In the genomic region with DNA sequence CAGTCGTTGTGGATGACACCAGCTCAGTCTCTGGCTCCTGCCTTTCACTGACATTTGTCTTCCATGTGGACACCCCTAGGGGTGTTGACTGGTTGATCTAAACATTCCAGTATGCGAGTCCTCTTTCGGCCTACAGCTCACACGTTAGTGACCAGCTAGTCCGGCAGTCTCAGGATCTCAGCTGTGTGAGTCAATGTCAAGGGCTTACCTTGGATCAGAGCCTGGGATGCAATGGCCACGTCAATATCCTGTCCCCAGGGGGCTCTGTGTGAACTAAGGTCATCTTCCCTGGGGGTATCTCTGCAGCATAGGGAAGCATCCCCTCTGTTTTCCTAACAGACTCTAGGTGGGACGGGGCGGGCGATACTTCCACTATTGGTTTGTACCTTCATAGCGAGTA, we compare ENCODE assay signal across 13 cellular contexts. TPM values are rescaled to one million over a fixed set of nuclear protein-coding genes. Genes with fewer than 3 reads are reported as not detected.
DNase-seq lines count a peak whose midpoint lies in the region; ATAC-seq, FAIRE-seq and TF ChIP-seq lines count a peak whose summit lies in the region.
"Had no signal": no experiment of that assay in that cellular context is flagged by ENCODE, and none has a peak within 500 bp of the region (broad histone marks: within the 10 kb centered on the region; RNA-seq: fewer than 3 reads in every experiment).

No MANE protein-coding gene starts in this region.

- no peaks in the 10 kb centered on the region for H3K4me1 Mint-ChIP-seq in WTC11

- H3K27ac Mint-ChIP-seq in WTC11, result no peak overlapping the region
- H3K27ac Mint-ChIP-seq: type B pancreatic cell had no signal

- H3K27me3 Mint-ChIP-seq in WTC11 (ENCODE audit: low read depth), result no peaks in the 10 kb centered on the region; the same call in 1 of the 2 replicates

- no peak overlapping the region for H3K27ac ChIP-seq in colonic mucosa
- H3K27ac ChIP-seq: C4-2B had no signal

- TF ChIP-seq CTCF in astrocyte of the cerebellum (IDR thresholded peaks at IDR 0.05; ENCODE audit: low read depth, low read length, missing control alignments), result no peak
- TF ChIP-seq CTCF in WTC11 (IDR thresholded peaks at IDR 0.05), result no peak
- no peak for TF ChIP-seq CTCF in colonic mucosa (IDR thresholded peaks at IDR 0.05)

- H3K36me3 ChIP-seq in colonic mucosa, result no peaks in the 10 kb centered on the region

- H3K27me3 ChIP-seq in colonic mucosa, result no peaks in the 10 kb centered on the region

- FAIRE-seq in HTR-8/SVneo (lab: Jason Lieb, UNC), result peak; percentile 26

- no peak for ATAC-seq in Right ventricle myocardium superior (ENCODE audit: poor library complexity)
- ATAC-seq in WTC11, result no peak
- no peak for ATAC-seq in GM18867 (IDR thresholded peaks at IDR 0.05; ENCODE audit: unreplicated experiment)
- ATAC-seq: activated T-cell treated with anti-CD3 and anti-CD28 coated beads, Interleukin-2, amount 50 U/mL, for 4 hours had no signal

- no peaks in the 10 kb centered on the region for H3K9me3 Mint-ChIP-seq in WTC11
- H3K9me3 Mint-ChIP-seq: activated T-cell treated with anti-CD3 and anti-CD28 coated beads, Interleukin-2, amount 50 U/mL, for 4 hours; type B pancreatic cell had no signal

- no peaks in the 10 kb centered on the region for H3K36me3 Mint-ChIP-seq in WTC11
- H3K36me3 Mint-ChIP-seq: type B pancreatic cell had no signal

- POLR2A ChIA-PET in WTC11 (lab: Charles Lee), result no interaction called here

- H3K4me3 ChIP-seq in astrocyte of the cerebellum (ENCODE audit: low read depth, low read length), result no peak overlapping the region
- no peak overlapping the region for H3K4me3 ChIP-seq in colonic mucosa

- H3K4me1 ChIP-seq in colonic mucosa, result no peaks in the 10 kb centered on the region

- CTCF ChIA-PET in WTC11 (lab: Charles Lee), result no interaction called here

- intact Hi-C loops in Right ventricle myocardium superior (cut with DNase I), result no loop called here
- intact Hi-C loops in colonic mucosa (cut with DNase I), result no loop called here

- H3K9ac ChIP-seq in colonic mucosa (ENCODE audit: low read depth in 2 of 2, low read length in 2 of 2), result no peak overlapping the region

- DNase-seq in AG08396 (ENCODE audit: low spot score) (peak; percentile 46), HTR-8/SVneo (ENCODE audit: insufficient read length, low spot score) (peak; percentile 70), astrocyte of the cerebellum (ENCODE audit: low read depth) (peak; percentile 58), iris pigment epithelial cell (ENCODE audit: low read depth) (peak; percentile 77), Right ventricle myocardium superior (no peak), WTC11 (ENCODE audit: low spot score) (no peak), colonic mucosa (no peak)
- DNase-seq: activated T-cell treated with anti-CD3 and anti-CD28 coated beads, Interleukin-2, amount 50 U/mL, for 4 hours; amygdala; NCI-H1417 had no signal

- in situ Hi-C loops in astrocyte of the cerebellum (cut with HindIII; ENCODE audit: low sequenced_read_pairs), result no loop called here

- H3K9me3 ChIP-seq in colonic mucosa, result no peaks in the 10 kb centered on the region

- H3K4me3 Mint-ChIP-seq in WTC11, result no peak overlapping the region
- H3K4me3 Mint-ChIP-seq: activated T-cell treated with anti-CD3 and anti-CD28 coated beads, Interleukin-2, amount 50 U/mL, for 4 hours; type B pancreatic cell had no signal

TF ChIP-seq in WTC11, 78 proteins besides CTCF, POLR2A, EP300 and RAD21:
- TF ChIP-seq RORB (CRISPR knock-in tag; IDR thresholded peaks at IDR 0.05), result no peak
- no peak for TF ChIP-seq TP53 (CRISPR knock-in tag; IDR thresholded peaks at IDR 0.05)
- no peak for TF ChIP-seq NR2C2 (CRISPR knock-in tag; IDR thresholded peaks at IDR 0.05)
- TF ChIP-seq, protein P1, sequence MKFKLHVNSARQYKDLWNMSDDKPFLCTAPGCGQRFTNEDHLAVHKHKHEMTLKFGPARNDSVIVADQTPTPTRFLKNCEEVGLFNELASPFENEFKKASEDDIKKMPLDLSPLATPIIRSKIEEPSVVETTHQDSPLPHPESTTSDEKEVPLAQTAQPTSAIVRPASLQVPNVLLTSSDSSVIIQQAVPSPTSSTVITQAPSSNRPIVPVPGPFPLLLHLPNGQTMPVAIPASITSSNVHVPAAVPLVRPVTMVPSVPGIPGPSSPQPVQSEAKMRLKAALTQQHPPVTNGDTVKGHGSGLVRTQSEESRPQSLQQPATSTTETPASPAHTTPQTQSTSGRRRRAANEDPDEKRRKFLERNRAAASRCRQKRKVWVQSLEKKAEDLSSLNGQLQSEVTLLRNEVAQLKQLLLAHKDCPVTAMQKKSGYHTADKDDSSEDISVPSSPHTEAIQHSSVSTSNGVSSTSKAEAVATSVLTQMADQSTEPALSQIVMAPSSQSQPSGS (CRISPR knock-in tag; IDR thresholded peaks at IDR 0.05; ENCODE audit: borderline replicate concordance, low read depth), result no peak
- no peak for TF ChIP-seq RELA (CRISPR knock-in tag; IDR thresholded peaks at IDR 0.05; ENCODE audit: borderline replicate concordance)
- no peak for TF ChIP-seq ZNF671 (CRISPR knock-in tag; IDR thresholded peaks at IDR 0.05)
- no peak for TF ChIP-seq FOXK1 (CRISPR knock-in tag; IDR thresholded peaks at IDR 0.05)
- TF ChIP-seq, protein P2, sequence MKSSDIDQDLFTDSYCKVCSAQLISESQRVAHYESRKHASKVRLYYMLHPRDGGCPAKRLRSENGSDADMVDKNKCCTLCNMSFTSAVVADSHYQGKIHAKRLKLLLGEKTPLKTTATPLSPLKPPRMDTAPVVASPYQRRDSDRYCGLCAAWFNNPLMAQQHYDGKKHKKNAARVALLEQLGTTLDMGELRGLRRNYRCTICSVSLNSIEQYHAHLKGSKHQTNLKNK (CRISPR knock-in tag; IDR thresholded peaks at IDR 0.05), result no peak
- TF ChIP-seq ZBTB21 (CRISPR knock-in tag; IDR thresholded peaks at IDR 0.05; ENCODE audit: borderline replicate concordance), result no peak
- TF ChIP-seq HMGA2 (CRISPR knock-in tag; IDR thresholded peaks at IDR 0.05), result no peak
- no peak for TF ChIP-seq TEAD4 (CRISPR knock-in tag; IDR thresholded peaks at IDR 0.05)

RNA-seq across cellular contexts. Expression of a gene that starts 35.1 kb away (rescaled TPM):
- total RNA-seq in Right ventricle myocardium superior (102 TPM), WTC11 (2021) (394 to 395 TPM (median 395 TPM) in 3 replicates), colonic mucosa (100 to 1,000 TPM; 246 to 299 TPM)

Comparison
In these comparisons a context has a peak if more than half of its experiments do, and no peak if none do; other contexts are left out.
1. DNase-seq: peak in AG08396 (single experiment), HTR-8/SVneo (single experiment), astrocyte of the cerebellum (single experiment) and iris pigment epithelial cell (single experiment); none in Right ventricle myocardium superior (single experiment), WTC11 (single experiment) and colonic mucosa (single experiment).